Comparison of ENCODE assay signal across 17 cellular contexts in the genomic region with DNA sequence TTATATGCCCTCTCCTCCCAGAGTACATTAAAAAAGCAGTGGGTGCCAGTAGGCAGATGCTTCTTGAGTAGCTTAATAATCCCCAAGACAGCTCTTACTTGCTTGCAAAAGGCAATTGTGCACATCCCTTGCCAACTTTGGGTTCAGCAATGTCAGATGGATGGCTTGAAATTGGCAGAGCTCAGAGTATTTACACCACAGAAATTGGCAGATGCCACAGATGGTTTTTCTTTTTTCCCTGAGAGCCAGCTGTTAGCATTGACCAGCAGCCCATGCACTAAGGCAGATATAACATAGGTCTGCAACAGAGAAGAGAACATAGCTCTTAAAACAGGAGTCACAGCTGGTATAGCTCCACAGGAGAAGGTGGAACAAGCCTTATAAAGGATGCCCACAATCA. TPM values are rescaled to one million over a fixed set of nuclear protein-coding genes. Genes with fewer than 3 reads are reported as not detected.
DNase-seq lines count a peak whose midpoint lies in the region; ATAC-seq and TF ChIP-seq lines count a peak whose summit lies in the region.
"Had no signal": no experiment of that assay in that cellular context is flagged by ENCODE, and none has a peak within 500 bp of the region (broad histone marks: within the 10 kb centered on the region; RNA-seq: fewer than 3 reads in every experiment).

No MANE protein-coding gene starts in this region.

- H3K27ac Mint-ChIP-seq in activated naive CD8-positive, alpha-beta T cell = peak overlapping the region; percentile 31
- H3K27ac Mint-ChIP-seq in activated naive CD8-positive, alpha-beta T cell treated with anti-CD3 and anti-CD28 coated beads, Interleukin-2, amount 50 U/mL, for 24 hours = no peak overlapping the region
- peak overlapping the region; percentile 53 for H3K27ac Mint-ChIP-seq in activated T-helper 1 cell treated with anti-CD3 and anti-CD28 coated beads, Interleukin-12 subunit alpha, Interleukin-12 subunit beta, Interleukin-2, Interleukin-4 antibody, amounts not matched to agents 30 ng/mL and 10 ng/mL and 1 ng/mL, durations not matched to agents 14 hours and 24 hours and 36 hours
- peak overlapping the region; percentile 31 for H3K27ac Mint-ChIP-seq in stimulated activated naive B cell treated with anti-CD40 and anti-IgM and Interleukin-4, amounts not matched to agents 10 μg/mL and 1 μg/mL and 100 μg/mL, for 72 hours

- TF ChIP-seq CTCF in MM.1S (IDR thresholded peaks at IDR 0.05; ENCODE audit: low read length) (no peak), foreskin keratinocyte (conservative IDR thresholded peaks at IDR 0.05) (no peak), heart left ventricle (IDR thresholded peaks at IDR 0.05) (no peak)

- H3K4me1 Mint-ChIP-seq in activated naive CD8-positive, alpha-beta T cell (ENCODE audit: low read depth) = peaks cover 40% of the 10 kb centered on the region
- H3K4me1 Mint-ChIP-seq in activated naive CD8-positive, alpha-beta T cell treated with anti-CD3 and anti-CD28 coated beads, Interleukin-2, amount 50 U/mL, for 24 hours = peaks cover 46% of the 10 kb centered on the region
- H3K4me1 Mint-ChIP-seq in activated T-helper 1 cell treated with anti-CD3 and anti-CD28 coated beads, Interleukin-12 subunit alpha, Interleukin-12 subunit beta, Interleukin-2, Interleukin-4 antibody, amounts not matched to agents 30 ng/mL and 10 ng/mL and 1 ng/mL, durations not matched to agents 14 hours and 24 hours and 36 hours (ENCODE audit: low read depth) = peaks cover 53% of the 10 kb centered on the region
- peaks cover 42 to 52% of the 10 kb centered on the region in 2 donors for H3K4me1 Mint-ChIP-seq in stimulated activated naive B cell treated with anti-CD40 and anti-IgM and Interleukin-4, amounts not matched to agents 10 μg/mL and 1 μg/mL and 100 μg/mL, for 72 hours

- H3K27me3 Mint-ChIP-seq in activated naive CD8-positive, alpha-beta T cell = no peaks in the 10 kb centered on the region
- H3K27me3 Mint-ChIP-seq in activated naive CD8-positive, alpha-beta T cell treated with anti-CD3 and anti-CD28 coated beads, Interleukin-2, amount 50 U/mL, for 24 hours = no peaks in the 10 kb centered on the region
- H3K27me3 Mint-ChIP-seq in activated T-helper 1 cell treated with anti-CD3 and anti-CD28 coated beads, Interleukin-12 subunit alpha, Interleukin-12 subunit beta, Interleukin-2, Interleukin-4 antibody, amounts not matched to agents 30 ng/mL and 10 ng/mL and 1 ng/mL, durations not matched to agents 14 hours and 24 hours and 36 hours (ENCODE audit: insufficient read depth) = no peaks in the 10 kb centered on the region
- no peaks in the 10 kb centered on the region for H3K27me3 Mint-ChIP-seq in stimulated activated naive B cell treated with anti-CD40 and anti-IgM and Interleukin-4, amounts not matched to agents 10 μg/mL and 1 μg/mL and 100 μg/mL, for 72 hours

- H3K36me3 Mint-ChIP-seq in activated naive CD8-positive, alpha-beta T cell = peaks cover 4% of the 10 kb centered on the region
- no peaks in the 10 kb centered on the region for H3K36me3 Mint-ChIP-seq in activated naive CD8-positive, alpha-beta T cell treated with anti-CD3 and anti-CD28 coated beads, Interleukin-2, amount 50 U/mL, for 24 hours (ENCODE audit: low read depth)
- H3K36me3 Mint-ChIP-seq in activated T-helper 1 cell treated with anti-CD3 and anti-CD28 coated beads, Interleukin-12 subunit alpha, Interleukin-12 subunit beta, Interleukin-2, Interleukin-4 antibody, amounts not matched to agents 30 ng/mL and 10 ng/mL and 1 ng/mL, durations not matched to agents 14 hours and 24 hours and 36 hours (ENCODE audit: low read depth) = peaks cover 15% of the 10 kb centered on the region
- H3K36me3 Mint-ChIP-seq in stimulated activated naive B cell treated with anti-CD40 and anti-IgM and Interleukin-4, amounts not matched to agents 10 μg/mL and 1 μg/mL and 100 μg/mL, for 72 hours = peaks cover 0 to 5% of the 10 kb centered on the region in 2 donors

- H3K9ac ChIP-seq in MM.1S (ENCODE audit: low read length) = no peak overlapping the region

- H4K20me1 ChIP-seq in MM.1S (ENCODE audit: insufficient read depth, low read length) = no peaks in the 10 kb centered on the region

- H3K27ac ChIP-seq in MM.1S (ENCODE audit: low read length) = peak overlapping the region; percentile 29; the same call in 1 of the 2 replicates
- no peak overlapping the region for H3K27ac ChIP-seq in foreskin keratinocyte
- H3K27ac ChIP-seq in heart left ventricle = no peak overlapping the region
- no peak overlapping the region for H3K27ac ChIP-seq in SJCRH30

- no peak overlapping the region for H3K4me3 ChIP-seq in MM.1S (ENCODE audit: low read length)
- H3K4me3 ChIP-seq in heart left ventricle = no peak overlapping the region
- no peak overlapping the region for H3K4me3 ChIP-seq in SJCRH30

- DNase-seq in activated naive CD8-positive, alpha-beta T cell treated with anti-CD3 and anti-CD28 coated beads, Interleukin-2, amount 50 U/mL, for 24 hours = no peak
- DNase-seq in MM.1S (peak; percentile 15), foreskin keratinocyte (no peak), heart left ventricle (no peak), SJCRH30 (no peak)
- DNase-seq in activated T-helper 1 cell treated with anti-CD3 and anti-CD28 coated beads, Interleukin-12 subunit alpha, Interleukin-12 subunit beta, Interleukin-2, Interleukin-4 antibody, amounts not matched to agents 30 ng/mL and 10 ng/mL and 1 ng/mL, durations not matched to agents 14 hours and 24 hours and 36 hours (ENCODE audit: low spot score) = no peak
- DNase-seq in stimulated activated naive B cell treated with anti-CD40 and anti-IgM and Interleukin-4, amounts not matched to agents 10 μg/mL and 1 μg/mL and 100 μg/mL, for 72 hours = no peak
- DNase-seq: activated CD4-positive, alpha-beta T cell treated with anti-CD3 and anti-CD28 coated beads, Interleukin-2, amount 50 U/mL, for 48 hours; activated effector memory CD4-positive, alpha-beta T cell treated with Interleukin-2 at 50 U/mL for 16 hours; DMS79; foreskin melanocyte; NCI-H2081; SHP77; substantia nigra had no signal

- H3K9me3 ChIP-seq in MM.1S (replicated peaks; ENCODE audit: insufficient read depth, low read length) (no peaks in the 10 kb centered on the region), heart left ventricle (peaks cover 0 to 5% (median 0%) of the 10 kb centered on the region in 12 donors), SJCRH30 (replicated peaks) (0 out of 2 replicates have a peak, but pooled peaks cover 2% of the 10 kb centered on the region)

- H3K4me2 ChIP-seq in MM.1S (ENCODE audit: low read depth, low read length) = no peak overlapping the region

- H3F3A ChIP-seq in MM.1S (ENCODE audit: insufficient read depth, low read length) = peaks cover 10% of the 10 kb centered on the region

- H3K4me1 ChIP-seq in MM.1S (ENCODE audit: low read length) (peaks cover 57% of the 10 kb centered on the region), foreskin keratinocyte (no peaks in the 10 kb centered on the region), heart left ventricle (peaks cover 0 to 23% (median 0%) of the 10 kb centered on the region in 12 donors), SJCRH30 (peaks cover 8% of the 10 kb centered on the region)

- no peaks in the 10 kb centered on the region for H3K36me3 ChIP-seq in MM.1S (replicated peaks; ENCODE audit: insufficient read depth, low read length)
- H3K36me3 ChIP-seq in heart left ventricle = no peaks in the 10 kb centered on the region
- H3K36me3 ChIP-seq in SJCRH30 = no peaks in the 10 kb centered on the region; the same call in 1 of the 2 replicates

- H3K9me2 ChIP-seq in MM.1S (replicated peaks; ENCODE audit: insufficient read depth, low read length) = no peaks in the 10 kb centered on the region

- H3K9me3 Mint-ChIP-seq in activated naive CD8-positive, alpha-beta T cell (ENCODE audit: low read depth) = peaks cover 3% of the 10 kb centered on the region
- H3K9me3 Mint-ChIP-seq in activated naive CD8-positive, alpha-beta T cell treated with anti-CD3 and anti-CD28 coated beads, Interleukin-2, amount 50 U/mL, for 24 hours = peaks cover 5% of the 10 kb centered on the region
- peaks cover 15% of the 10 kb centered on the region for H3K9me3 Mint-ChIP-seq in activated T-helper 1 cell treated with anti-CD3 and anti-CD28 coated beads, Interleukin-12 subunit alpha, Interleukin-12 subunit beta, Interleukin-2, Interleukin-4 antibody, amounts not matched to agents 30 ng/mL and 10 ng/mL and 1 ng/mL, durations not matched to agents 14 hours and 24 hours and 36 hours
- peaks cover 2 to 4% of the 10 kb centered on the region in 2 donors for H3K9me3 Mint-ChIP-seq in stimulated activated naive B cell treated with anti-CD40 and anti-IgM and Interleukin-4, amounts not matched to agents 10 μg/mL and 1 μg/mL and 100 μg/mL, for 72 hours

- H3K4me3 Mint-ChIP-seq in activated naive CD8-positive, alpha-beta T cell = no peak overlapping the region
- H3K4me3 Mint-ChIP-seq in activated naive CD8-positive, alpha-beta T cell treated with anti-CD3 and anti-CD28 coated beads, Interleukin-2, amount 50 U/mL, for 24 hours = no peak overlapping the region
- no peak overlapping the region for H3K4me3 Mint-ChIP-seq in activated T-helper 1 cell treated with anti-CD3 and anti-CD28 coated beads, Interleukin-12 subunit alpha, Interleukin-12 subunit beta, Interleukin-2, Interleukin-4 antibody, amounts not matched to agents 30 ng/mL and 10 ng/mL and 1 ng/mL, durations not matched to agents 14 hours and 24 hours and 36 hours
- no peak overlapping the region for H3K4me3 Mint-ChIP-seq in stimulated activated naive B cell treated with anti-CD40 and anti-IgM and Interleukin-4, amounts not matched to agents 10 μg/mL and 1 μg/mL and 100 μg/mL, for 72 hours

- TF ChIP-seq POLR2A in heart left ventricle (IDR thresholded peaks at IDR 0.05) = no peak

- H2AFZ ChIP-seq in MM.1S (ENCODE audit: low read length) = no peak overlapping the region

- H3K27me3 ChIP-seq in MM.1S (replicated peaks; ENCODE audit: insufficient read depth, low read length) (no peaks in the 10 kb centered on the region), foreskin keratinocyte (peaks cover 32% of the 10 kb centered on the region), heart left ventricle (no peaks in the 10 kb centered on the region), SJCRH30 (no peaks in the 10 kb centered on the region)

- no peak for ATAC-seq in activated naive CD8-positive, alpha-beta T cell treated with anti-CD3 and anti-CD28 coated beads, Interleukin-2, amount 50 U/mL, for 24 hours
- no peak for ATAC-seq in stimulated activated naive B cell treated with anti-CD40 and anti-IgM and Interleukin-4, amounts not matched to agents 10 μg/mL and 1 μg/mL and 100 μg/mL, for 72 hours (replicated peaks)
- ATAC-seq in foreskin keratinocyte = no peak
- no peak for ATAC-seq in heart left ventricle

- H3K79me2 ChIP-seq in MM.1S (ENCODE audit: low read length) = no peaks in the 10 kb centered on the region

- intact Hi-C loops in activated T-helper 1 cell treated with anti-CD3 and anti-CD28 coated beads, Interleukin-12 subunit alpha, Interleukin-12 subunit beta, Interleukin-2, Interleukin-4 antibody, amounts not matched to agents 30 ng/mL and 10 ng/mL and 1 ng/mL, durations not matched to agents 14 hours and 24 hours and 36 hours (cut with micrococcal nuclease) = loop anchor here (5.0 kb wide), 2 partner anchors 809 to 1399 kb away; no protein-coding TSS in a partner anchor
- intact Hi-C loops in heart left ventricle (cut with DNase I) = no loop called here

RNA-seq across cellular contexts. Expression of gene RNASEH2B, which starts 18.4 kb away (rescaled TPM):
- 57.0 and 62.7 TPM in 2 replicates for total RNA-seq in activated T-helper 1 cell treated with anti-CD3 and anti-CD28 coated beads, Interleukin-12 subunit alpha, Interleukin-12 subunit beta, Interleukin-2, Interleukin-4 antibody, amounts not matched to agents 30 ng/mL and 10 ng/mL and 1 ng/mL, durations not matched to agents 14 hours and 24 hours and 36 hours
- total RNA-seq in foreskin keratinocyte (37.2 and 41.8 TPM in 2 replicates), heart left ventricle (10 to 100 TPM; 22.7 to 53.1 (median 43.4) TPM)
- polyA plus RNA-seq in foreskin keratinocyte (35.7 and 49.3 TPM in 2 replicates), heart left ventricle (10 to 100 TPM; 28.5 to 61.9 TPM)
- total RNA-seq in SJCRH30 (2014; rRNA removed; shearing (Covaris generic)) = 93.9 and 108 TPM in 2 replicates

RNA-seq across cellular contexts. Expression of gene DLEU7, which starts 47.7 kb away (rescaled TPM):
- not detected in 2 replicates for total RNA-seq in activated T-helper 1 cell treated with anti-CD3 and anti-CD28 coated beads, Interleukin-12 subunit alpha, Interleukin-12 subunit beta, Interleukin-2, Interleukin-4 antibody, amounts not matched to agents 30 ng/mL and 10 ng/mL and 1 ng/mL, durations not matched to agents 14 hours and 24 hours and 36 hours
- total RNA-seq in foreskin keratinocyte (not detected in 2 replicates), heart left ventricle (under 1 TPM in 3 of 9 donors, not detected in 6; 0.12 to 0.93 (median 0.36) TPM)
- polyA plus RNA-seq in foreskin keratinocyte (not detected in 2 replicates), heart left ventricle (under 1 TPM in 1 of 2 donors, not detected in 1; 0.06 TPM)
- total RNA-seq in SJCRH30 (2014; rRNA removed; shearing (Covaris generic)) = 1.2 and 2.9 TPM in 2 replicates
- total RNA-seq: HT-29, MCF 10A had no signal
